9 cellular contexts compared by ENCODE assay signal in genomic region chr4:145041378-145041777, GRCh38. TPM values are rescaled to one million over a fixed set of nuclear protein-coding genes. Genes with fewer than 3 reads are reported as not detected.
A peak's percentile ranks its signal among the peaks of the same experiment; 100 is the strongest.
DNase-seq lines count a peak whose midpoint lies in the region; ATAC-seq and TF ChIP-seq lines count a peak whose summit lies in the region.
"Had no signal": no experiment of that assay in that cellular context is flagged by ENCODE, and none has a peak within 500 bp of the region (broad histone marks: within the 10 kb centered on the region; RNA-seq: fewer than 3 reads in every experiment).

No MANE protein-coding gene starts in this region.

- intact Hi-C loops in PC-3 (cut with micrococcal nuclease) = no loop called here

- no TSS peak for BruUV-seq in PC-3 (replicated peaks; lab: Mats Ljungman, UMichigan)

- no peaks in the 10 kb centered on the region for H3K36me3 ChIP-seq in brain microvascular endothelial cell (replicated peaks)
- H3K36me3 ChIP-seq in PC-3 (ENCODE audit: low read depth, low read length) = no peaks in the 10 kb centered on the region

- CTCF ChIA-PET in PC-3 (lab: Charles Lee) = no interaction called here

- no peak overlapping the region for H3K9ac ChIP-seq in PC-3 (ENCODE audit: low read length)

- POLR2A ChIA-PET in PC-3 (lab: Charles Lee; ENCODE audit: unreplicated experiment) = no interaction called here

- H2AFZ ChIP-seq in PC-3 (ENCODE audit: low read length) = no peak overlapping the region

- H3K9me3 ChIP-seq in PC-3 (ENCODE audit: low read length) = no peaks in the 10 kb centered on the region
- H3K9me3 ChIP-seq: A549 had no signal

- TF ChIP-seq CTCF in brain microvascular endothelial cell (IDR thresholded peaks at IDR 0.05; ENCODE audit: low read depth, low read length, missing control alignments) (no peak), PC-3 (conservative IDR thresholded peaks at IDR 0.05; ENCODE audit: low read depth, low read length) (no peak)

- in situ Hi-C loops in brain microvascular endothelial cell (cut with HindIII; ENCODE audit: low pct_ligation_motif_present, low sequenced_read_pairs) = no loop called here

- no peak overlapping the region for H3K4me2 ChIP-seq in PC-3 (ENCODE audit: low read length)
- H3K4me2 ChIP-seq: A549 had no signal

- no peaks in the 10 kb centered on the region for H3F3A ChIP-seq in PC-3 (ENCODE audit: low read length, unreplicated experiment)

- H3K4me3 ChIP-seq in brain microvascular endothelial cell (ENCODE audit: low read depth, low read length) (no peak overlapping the region), PC-3 (ENCODE audit: low read length) (no peak overlapping the region)
- H3K4me3 ChIP-seq: A549 had no signal

- H3K27ac ChIP-seq in brain microvascular endothelial cell (no peak overlapping the region), PC-3 (ENCODE audit: low read length) (no peak overlapping the region)
- H3K27ac ChIP-seq: A549 had no signal

- no peaks in the 10 kb centered on the region for H3K27me3 ChIP-seq in brain microvascular endothelial cell (replicated peaks)
- H3K27me3 ChIP-seq in PC-3 (ENCODE audit: low read length) = no peaks in the 10 kb centered on the region

- H3K4me1 ChIP-seq in PC-3 (ENCODE audit: insufficient read depth, low read length) = 0 out of 2 replicates have a peak, but pooled peaks cover 6% of the 10 kb centered on the region
- H3K4me1 ChIP-seq: A549 had no signal

- no peaks in the 10 kb centered on the region for H3K9me2 ChIP-seq in PC-3 (replicated peaks; ENCODE audit: low read length)

- no peaks in the 10 kb centered on the region for H4K20me1 ChIP-seq in PC-3 (ENCODE audit: low read length)

- no peaks in the 10 kb centered on the region for H3K79me2 ChIP-seq in PC-3 (ENCODE audit: low read length)

- DNase-seq in NCI-H82 (lab: John Stamatoyannopoulos, UW) (peak; percentile 22), NCI-H82 treated with DMSO at 0.1 percent for 48 hours (lab: John Stamatoyannopoulos, UW; ENCODE audit: unreplicated experiment) (no peak), OCI-M1 (lab: John Stamatoyannopoulos, UW) (peak; percentile 88), brain microvascular endothelial cell (no peak), PC-3 (no peak)
- no peak for DNase-seq in activated effector memory CD4-positive, alpha-beta T cell treated with Interleukin-2 at 50 U/mL for 16 hours
- DNase-seq in activated CD4-positive, alpha-beta T cell treated with anti-CD3 and anti-CD28 coated beads, Interleukin-2, amount 50 U/mL, for 48 hours = no peak

- ATAC-seq in HG03045 (IDR thresholded peaks at IDR 0.05; ENCODE audit: unreplicated experiment) (peak; percentile 92), PC-3 (no peak)
- ATAC-seq: A549 had no signal

RNA-seq across cellular contexts. Expression of gene ANAPC10, which starts 56.6 kb away (rescaled TPM):
- 26.0 and 33.1 TPM in 2 replicates for total RNA-seq in PC-3 (2014; rRNA removed)

RNA-seq across cellular contexts. Expression of gene ABCE1, which starts 56.7 kb away (rescaled TPM):
- total RNA-seq in PC-3 (2014; rRNA removed) = 131 and 153 TPM in 2 replicates

Comparison
In these comparisons a context has a peak if more than half of its experiments do, and no peak if none do; other contexts are left out.
1. DNase-seq: peak in NCI-H82 (single experiment) and OCI-M1 (single experiment); none in NCI-H82 treated with DMSO at 0.1 percent for 48 hours (single experiment), activated effector memory CD4-positive, alpha-beta T cell treated with Interleukin-2 at 50 U/mL for 16 hours (single experiment), brain microvascular endothelial cell (single experiment), PC-3 (single experiment) and activated CD4-positive, alpha-beta T cell treated with anti-CD3 and anti-CD28 coated beads, Interleukin-2, amount 50 U/mL, for 48 hours (0 of 2).